Comparison of ENCODE assay signal across 8 cellular contexts in genomic region chr3:101809178-101810022, GRCh38.
DNase-seq lines count a peak whose midpoint lies in the region; ATAC-seq and TF ChIP-seq lines count a peak whose summit lies in the region.

No MANE protein-coding gene starts in this region.

- no peaks in the 10 kb centered on the region for H3K9me3 ChIP-seq in SU-DHL-6 (ENCODE audit: insufficient read depth, low read length)

- H3K27me3 ChIP-seq in SU-DHL-6 (ENCODE audit: low read length), result no peaks in the 10 kb centered on the region

- H3K4me3 ChIP-seq in SU-DHL-6 (ENCODE audit: insufficient read depth, low read length, poor library complexity, severe bottlenecking), result no peak overlapping the region

- H3K27ac ChIP-seq in SU-DHL-6 (ENCODE audit: low read depth, low read length), result no peak overlapping the region

- TF ChIP-seq CTCF in SU-DHL-6 (IDR thresholded peaks at IDR 0.05; ENCODE audit: insufficient read depth, low read length, poor library complexity, severe bottlenecking), result peak; percentile 60

- no peak overlapping the region for H3K4me3 Mint-ChIP-seq in effector memory CD8-positive, alpha-beta T cell

- H3F3A ChIP-seq in SU-DHL-6 (ENCODE audit: insufficient read depth), result peaks cover 19% of the 10 kb centered on the region

- peaks cover 8% of the 10 kb centered on the region; the same call in 1 of the 2 replicates for H3K36me3 ChIP-seq in SU-DHL-6 (ENCODE audit: low read length)

- H3K27ac Mint-ChIP-seq in effector memory CD8-positive, alpha-beta T cell, result peak overlapping the region; percentile 46 to 52

- peak; percentile 43 for DNase-seq in AG08395 (ENCODE audit: low spot score)
- peak; percentile 40 for DNase-seq in GM03348 (ENCODE audit: low spot score)
- DNase-seq in KBM-7, result peak; percentile 58
- peak; percentile 37 to 38 (median 37) for DNase-seq in effector memory CD8-positive, alpha-beta T cell
- peak; percentile 25 for DNase-seq in midbrain (lab: John Stamatoyannopoulos, UW)
- DNase-seq in 8988T, result no peak
- DNase-seq in NCI-H526 treated with DMSO at 0.1 percent for 48 hours (lab: John Stamatoyannopoulos, UW), result no peak

- H3K36me3 Mint-ChIP-seq in effector memory CD8-positive, alpha-beta T cell (ENCODE audit: insufficient read depth), result peaks cover 15% of the 10 kb centered on the region

- H3K27me3 Mint-ChIP-seq in effector memory CD8-positive, alpha-beta T cell, result no peaks in the 10 kb centered on the region

- H3K9ac ChIP-seq in SU-DHL-6 (ENCODE audit: low read length), result no peak overlapping the region

- in situ Hi-C loops in KBM-7 (cut with MboI; ENCODE audit: low pct_unique_long_range_greater_than_20kb, low sequenced_read_pairs), result loop anchor here (10.0 kb wide), 2 partner anchors 415 to 725 kb away; no protein-coding TSS in a partner anchor

- H4K20me1 ChIP-seq in SU-DHL-6 (ENCODE audit: low read depth, low read length), result no peaks in the 10 kb centered on the region

- no peaks in the 10 kb centered on the region for H3K9me3 Mint-ChIP-seq in effector memory CD8-positive, alpha-beta T cell

- no peak overlapping the region for H3K4me2 ChIP-seq in SU-DHL-6 (ENCODE audit: low read depth, low read length, poor library complexity, severe bottlenecking)

- H3K9me2 ChIP-seq in SU-DHL-6 (replicated peaks; ENCODE audit: insufficient read depth, low read length), result no peaks in the 10 kb centered on the region

- 0 out of 2 replicates have a peak, but pooled peaks cover under 1% of the 10 kb centered on the region for H3K79me2 ChIP-seq in SU-DHL-6 (ENCODE audit: insufficient read depth, low read length)

- peak; percentile 73 for ATAC-seq in effector memory CD8-positive, alpha-beta T cell (replicated peaks)

- peaks cover 11 to 22% of the 10 kb centered on the region in 2 donors for H3K4me1 Mint-ChIP-seq in effector memory CD8-positive, alpha-beta T cell (ENCODE audit: low read depth in 2 of 2)

- no peak overlapping the region for H2AFZ ChIP-seq in SU-DHL-6 (ENCODE audit: low read depth, low read length, severe bottlenecking)

Comparison
In these comparisons a context has a peak if more than half of its experiments do, and no peak if none do; other contexts are left out.
1. DNase-seq: peak in AG08395 (single experiment), GM03348 (single experiment), KBM-7 (single experiment), effector memory CD8-positive, alpha-beta T cell (3 of 3) and midbrain (single experiment); none in 8988T (single experiment) and NCI-H526 treated with DMSO at 0.1 percent for 48 hours (single experiment).